In the genomic region with DNA sequence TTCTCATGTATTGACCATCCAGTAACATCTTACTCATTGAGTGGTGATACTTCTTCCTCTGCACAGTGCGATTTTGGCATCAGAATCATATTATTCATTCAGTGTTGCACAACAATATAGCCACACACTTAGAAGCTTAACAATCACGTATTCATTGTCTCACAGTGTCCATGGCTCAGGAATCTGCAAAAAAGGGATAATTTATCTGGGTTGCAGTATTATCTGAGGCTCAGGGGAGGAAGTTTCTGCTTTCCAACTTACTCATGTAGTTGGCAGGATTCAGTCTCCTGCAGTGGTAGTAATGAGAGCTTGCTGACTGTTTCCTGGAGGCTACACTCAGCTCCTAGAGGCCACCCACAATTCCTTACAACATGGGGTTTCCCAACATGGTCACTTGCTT, we compare ENCODE assay signal across 15 cellular contexts.
DNase-seq lines count a peak whose midpoint lies in the region; ATAC-seq and TF ChIP-seq lines count a peak whose summit lies in the region.
"Had no signal": no experiment of that assay in that cellular context is flagged by ENCODE, and none has a peak within 500 bp of the region (broad histone marks: within the 10 kb centered on the region; RNA-seq: fewer than 3 reads in every experiment).

No MANE protein-coding gene starts in this region.

- no peaks in the 10 kb centered on the region for H3K27me3 Mint-ChIP-seq in CD4-positive, alpha-beta memory T cell
- H3K27me3 Mint-ChIP-seq: activated naive CD4-positive, alpha-beta T cell treated with anti-CD3 and anti-CD28 coated beads, Interleukin-2, amount 50 U/mL, for 24 hours had no signal

- intact Hi-C loops in heart right ventricle (cut with DNase I) = no loop called here
- intact Hi-C loops in CD4-positive, alpha-beta memory T cell (cut with micrococcal nuclease) = no loop called here

- H3K4me1 ChIP-seq in ACC112 (ENCODE audit: control insufficient read depth, insufficient read depth, low read length, unreplicated experiment) (peaks cover 13% of the 10 kb centered on the region), heart right ventricle (no peaks in the 10 kb centered on the region)
- H3K4me1 ChIP-seq in CD4-positive, alpha-beta memory T cell (ENCODE audit: insufficient read depth, low read length) = no peaks in the 10 kb centered on the region
- H3K4me1 ChIP-seq: BE2C had no signal

- no peaks in the 10 kb centered on the region for H3K4me1 Mint-ChIP-seq in CD4-positive, alpha-beta memory T cell
- H3K4me1 Mint-ChIP-seq: activated naive CD4-positive, alpha-beta T cell treated with anti-CD3 and anti-CD28 coated beads, Interleukin-2, amount 50 U/mL, for 24 hours had no signal

- peak; percentile 94 for DNase-seq in HCEC 1CT
- peak; percentile 66 for DNase-seq in astrocyte of the spinal cord (ENCODE audit: low read depth, low spot score)
- no peak for DNase-seq in heart right ventricle
- no peak for DNase-seq in CD4-positive, alpha-beta memory T cell
- DNase-seq in stimulated activated CD4-positive, alpha-beta T cell treated with anti-CD3 and anti-CD28 coated beads, Interleukin-15, amount 100 ng/mL, for 24 hours = no peak
- DNase-seq in activated naive CD4-positive, alpha-beta T cell treated with anti-CD3 and anti-CD28 coated beads, Interleukin-2, amount 50 U/mL, for 72 hours (ENCODE audit: low spot score in 2 of 2) = no peak
- no peak for DNase-seq in ureter (ENCODE audit: low spot score)
- DNase-seq: BE2C; DMS79 treated with DMSO at 0.1 percent for 48 hours; Kasumi-1; NK-92 treated with Interleukin-12 subunit alpha and Interleukin-12 subunit beta, amount 100 ng/mL, for 24 hours; ovary had no signal

- WGBS in heart right ventricle, 2 donors = 47 to 53% methylated on average over 2 of the region's 2 CpGs

- H3K79me2 ChIP-seq in ACC112 (ENCODE audit: control insufficient read depth, insufficient read depth, low read length, unreplicated experiment) = no peaks in the 10 kb centered on the region

- ATAC-seq in heart right ventricle = peak; percentile 47 to 95 (median 65)
- no peak for ATAC-seq in activated naive CD4-positive, alpha-beta T cell treated with anti-CD3 and anti-CD28 coated beads, Interleukin-2, amount 50 U/mL, for 72 hours

- H3K36me3 ChIP-seq in ACC112 (ENCODE audit: insufficient read depth, low read length) (no peaks in the 10 kb centered on the region), heart right ventricle (no peaks in the 10 kb centered on the region)
- H3K36me3 ChIP-seq in CD4-positive, alpha-beta memory T cell (ENCODE audit: insufficient read depth, low read length) = no peaks in the 10 kb centered on the region
- H3K36me3 ChIP-seq: BE2C, ovary had no signal

- TF ChIP-seq CTCF in astrocyte of the spinal cord (IDR thresholded peaks at IDR 0.05; ENCODE audit: low read depth, low read length) = no peak
- no peak for TF ChIP-seq CTCF in heart right ventricle (IDR thresholded peaks at IDR 0.05)

- H3K27ac ChIP-seq in ACC112 (ENCODE audit: low read depth, low read length) (peak overlapping the region; percentile 86), heart right ventricle (no peak overlapping the region)
- no peak overlapping the region for H3K27ac ChIP-seq in CD4-positive, alpha-beta memory T cell (ENCODE audit: low read depth, low read length)
- H3K27ac ChIP-seq: coronary artery, ovary had no signal

- H3K9me3 Mint-ChIP-seq in CD4-positive, alpha-beta memory T cell = peaks cover 0 to 10% (median 2%) of the 10 kb centered on the region in 8 donors
- peaks cover 0 to 4% of the 10 kb centered on the region in 2 donors for H3K9me3 Mint-ChIP-seq in activated naive CD4-positive, alpha-beta T cell treated with anti-CD3 and anti-CD28 coated beads, Interleukin-2, amount 50 U/mL, for 72 hours
- H3K9me3 Mint-ChIP-seq: activated naive CD4-positive, alpha-beta T cell treated with anti-CD3 and anti-CD28 coated beads, Interleukin-2, amount 50 U/mL, for 24 hours had no signal

- H2AFZ ChIP-seq in ACC112 (ENCODE audit: low read length, unreplicated experiment) = no peak overlapping the region

- H3K9me3 ChIP-seq in heart right ventricle = no peaks in the 10 kb centered on the region
- no peaks in the 10 kb centered on the region for H3K9me3 ChIP-seq in CD4-positive, alpha-beta memory T cell (ENCODE audit: control insufficient read depth in 1 of 2, low read length in 2 of 2)
- H3K9me3 ChIP-seq: BE2C, ovary had no signal

- no peak overlapping the region for H3K27ac Mint-ChIP-seq in CD4-positive, alpha-beta memory T cell
- no peak overlapping the region for H3K27ac Mint-ChIP-seq in activated naive CD4-positive, alpha-beta T cell treated with anti-CD3 and anti-CD28 coated beads, Interleukin-2, amount 50 U/mL, for 72 hours
- H3K27ac Mint-ChIP-seq: activated naive CD4-positive, alpha-beta T cell treated with anti-CD3 and anti-CD28 coated beads, Interleukin-2, amount 50 U/mL, for 24 hours had no signal

- CTCF ChIA-PET in CD4-positive, alpha-beta memory T cell (lab: Charles Lee; ENCODE audit: partially characterized antibody) = no interaction called here

- in situ Hi-C loops in astrocyte of the spinal cord (cut with HindIII; ENCODE audit: low sequenced_read_pairs) = no loop called here

- H3K4me3 Mint-ChIP-seq in CD4-positive, alpha-beta memory T cell = no peak overlapping the region
- H3K4me3 Mint-ChIP-seq: activated naive CD4-positive, alpha-beta T cell treated with anti-CD3 and anti-CD28 coated beads, Interleukin-2, amount 50 U/mL, for 24 hours had no signal

- H3K27me3 ChIP-seq in ACC112 (ENCODE audit: insufficient read depth, low read length) (no peaks in the 10 kb centered on the region), heart right ventricle (no peaks in the 10 kb centered on the region)
- no peaks in the 10 kb centered on the region for H3K27me3 ChIP-seq in CD4-positive, alpha-beta memory T cell (ENCODE audit: insufficient read depth, low read length)
- H3K27me3 ChIP-seq: BE2C, ovary had no signal

- POLR2A ChIA-PET in CD4-positive, alpha-beta memory T cell (lab: Charles Lee; ENCODE audit: partially characterized antibody) = no interaction called here

- H3K36me3 Mint-ChIP-seq in CD4-positive, alpha-beta memory T cell = no peaks in the 10 kb centered on the region
- H3K36me3 Mint-ChIP-seq in activated naive CD4-positive, alpha-beta T cell treated with anti-CD3 and anti-CD28 coated beads, Interleukin-2, amount 50 U/mL, for 72 hours = no peaks in the 10 kb centered on the region
- H3K36me3 Mint-ChIP-seq: activated naive CD4-positive, alpha-beta T cell treated with anti-CD3 and anti-CD28 coated beads, Interleukin-2, amount 50 U/mL, for 24 hours had no signal

- H3K4me3 ChIP-seq in ACC112 (ENCODE audit: low read depth, low read length) (no peak overlapping the region), astrocyte of the spinal cord (ENCODE audit: low read depth, low read length) (no peak overlapping the region), heart right ventricle (no peak overlapping the region)
- no peak overlapping the region for H3K4me3 ChIP-seq in CD4-positive, alpha-beta memory T cell (ENCODE audit: low read length in 2 of 2)
- H3K4me3 ChIP-seq: coronary artery, ovary had no signal

Comparison
In these comparisons a context has a peak if more than half of its experiments do, and no peak if none do; other contexts are left out.
1. DNase-seq: peak in HCEC 1CT (single experiment) and astrocyte of the spinal cord (single experiment); none in heart right ventricle (0 of 2), CD4-positive, alpha-beta memory T cell (0 of 5), stimulated activated CD4-positive, alpha-beta T cell treated with anti-CD3 and anti-CD28 coated beads, Interleukin-15, amount 100 ng/mL, for 24 hours (single experiment), activated naive CD4-positive, alpha-beta T cell treated with anti-CD3 and anti-CD28 coated beads, Interleukin-2, amount 50 U/mL, for 72 hours (0 of 2) and ureter (single experiment).
2. ATAC-seq: peak in heart right ventricle (8 of 8); none in activated naive CD4-positive, alpha-beta T cell treated with anti-CD3 and anti-CD28 coated beads, Interleukin-2, amount 50 U/mL, for 72 hours (0 of 2).